Comparison of ENCODE assay signal across 23 cellular contexts in the genomic region with DNA sequence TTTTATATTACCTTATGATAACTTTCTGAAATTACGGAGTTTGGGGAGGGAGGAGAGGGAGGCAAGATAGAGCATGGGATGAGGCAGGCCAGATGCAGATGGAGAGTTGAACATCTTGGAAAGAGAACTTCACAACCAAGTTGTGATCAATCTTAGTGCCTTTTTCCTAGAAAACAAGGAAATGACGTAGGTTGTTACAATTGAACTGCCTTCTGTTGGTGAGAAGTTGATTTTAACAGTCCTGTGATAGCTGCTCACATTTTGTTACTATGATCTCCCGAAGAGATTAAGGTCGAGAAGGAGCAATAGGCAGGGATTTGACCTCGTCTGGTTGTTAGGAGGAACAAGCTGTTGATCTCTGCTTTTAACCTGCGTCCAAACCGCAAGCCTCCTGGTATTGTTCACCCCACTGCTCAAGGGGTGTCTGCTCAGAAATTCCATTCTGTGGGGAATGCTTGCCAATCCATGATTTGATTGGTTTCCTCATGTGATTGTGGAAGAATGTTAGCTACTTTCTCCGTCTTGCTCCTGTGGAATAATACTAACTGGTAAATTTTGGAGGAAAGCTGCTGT. TPM values are rescaled to one million over a fixed set of nuclear protein-coding genes. Genes with fewer than 3 reads are reported as not detected.
DNase-seq lines count a peak whose midpoint lies in the region; ATAC-seq, FAIRE-seq and TF ChIP-seq lines count a peak whose summit lies in the region.
"Had no signal": no experiment of that assay in that cellular context is flagged by ENCODE, and none has a peak within 500 bp of the region (broad histone marks: within the 10 kb centered on the region; RNA-seq: fewer than 3 reads in every experiment).

No MANE protein-coding gene starts in this region.

- FAIRE-seq in endothelial cell of umbilical vein (lab: Jason Lieb, UNC) = peak; percentile 35
- FAIRE-seq: A549, GM12891, GM19239 had no signal

- H4K20me1 ChIP-seq in endothelial cell of umbilical vein (replicated peaks; ENCODE audit: control insufficient read depth, extremely low read depth, insufficient read depth, low read length) = no peaks in the 10 kb centered on the region
- H4K20me1 ChIP-seq: BLaER1 treated with 17β-estradiol and CSF1 and Interleukin-3, amounts not matched to agents 10 nM and 100 nM had no signal

- H3K4me3 ChIP-seq in WERI-Rb-1 (ENCODE audit: low read depth, low read length) (no peak overlapping the region), endothelial cell of umbilical vein (replicated peaks in 1 of 3; ENCODE audit: insufficient read depth in 1 of 3, low read depth in 1 of 3, low read length in 3 of 3) (no peak overlapping the region), parathyroid adenoma (ENCODE audit: low read depth, low read length) (no peak overlapping the region), MG63 (no peak overlapping the region)
- H3K4me3 ChIP-seq: A549; BLaER1 treated with 17β-estradiol and CSF1 and Interleukin-3, amounts not matched to agents 10 nM and 100 nM; SJCRH30 had no signal

- intact Hi-C loops in endothelial cell of umbilical vein (cut with micrococcal nuclease) = no loop called here

- dilution Hi-C loops in endothelial cell of umbilical vein (cut with MboI; ENCODE audit: extremely low pct_ligation_motif_present, low sequenced_read_pairs) = no loop called here

- peaks cover 6% of the 10 kb centered on the region for H3K9me3 ChIP-seq in WERI-Rb-1 (ENCODE audit: severe bottlenecking)
- no peaks in the 10 kb centered on the region for H3K9me3 ChIP-seq in endothelial cell of umbilical vein (replicated peaks; ENCODE audit: control insufficient read depth, insufficient read depth, low read length)
- no peaks in the 10 kb centered on the region for H3K9me3 ChIP-seq in parathyroid adenoma (ENCODE audit: control insufficient read depth, low read length)
- no peaks in the 10 kb centered on the region for H3K9me3 ChIP-seq in MG63
- H3K9me3 ChIP-seq: A549, SJCRH30 had no signal

- H3K36me3 ChIP-seq in WERI-Rb-1 = peaks cover 8% of the 10 kb centered on the region
- H3K36me3 ChIP-seq in endothelial cell of umbilical vein (ENCODE audit: control insufficient read depth in 2 of 2, extremely low read depth in 1 of 2, insufficient read depth in 2 of 2, low read length in 2 of 2) = no peaks in the 10 kb centered on the region
- no peaks in the 10 kb centered on the region for H3K36me3 ChIP-seq in parathyroid adenoma (ENCODE audit: control insufficient read depth, insufficient read depth, low read length)
- H3K36me3 ChIP-seq in MG63 = no peaks in the 10 kb centered on the region
- H3K36me3 ChIP-seq: BLaER1 treated with 17β-estradiol and CSF1 and Interleukin-3, amounts not matched to agents 10 nM and 100 nM; SJCRH30 had no signal

- TF ChIP-seq POLR2A in endothelial cell of umbilical vein (IDR thresholded peaks at IDR 0.05; ENCODE audit: low read depth, low read length) = no peak

- H2AFZ ChIP-seq in endothelial cell of umbilical vein (ENCODE audit: low read depth, low read length) (no peak overlapping the region), parathyroid adenoma (peak overlapping the region; percentile 6)

- POLR2A ChIA-PET in endothelial cell of umbilical vein (lab: Charles Lee) = no interaction called here

- H3K79me2 ChIP-seq in endothelial cell of umbilical vein (ENCODE audit: control insufficient read depth, insufficient read depth, low read length) (no peaks in the 10 kb centered on the region), parathyroid adenoma (no peaks in the 10 kb centered on the region)

- CTCF ChIA-PET in endothelial cell of umbilical vein (lab: Charles Lee) = interaction anchor here (1.2 kb wide), 1 partner anchor 144 kb away, joined by 3 read pairs; no protein-coding TSS in a partner anchor

- BruUV-seq in endothelial cell of umbilical vein (replicated peaks; lab: Mats Ljungman, UMichigan) = no TSS peak

- H3K27ac ChIP-seq in WERI-Rb-1 (peak overlapping the region; percentile 41), endothelial cell of umbilical vein (ENCODE audit: insufficient read depth, low read depth, low read length) (no peak overlapping the region), parathyroid adenoma (no peak overlapping the region)
- H3K27ac ChIP-seq: BLaER1 treated with 17β-estradiol and CSF1 and Interleukin-3, amounts not matched to agents 10 nM and 100 nM; SJCRH30 had no signal

- TF ChIP-seq CTCF in WERI-Rb-1 (IDR thresholded peaks at IDR 0.05; ENCODE audit: low read depth, low read length) (no peak), endothelial cell of umbilical vein (IDR thresholded peaks at IDR 0.05; ENCODE audit: extremely low read depth in 1 of 2, insufficient read depth in 1 of 2, low read depth in 1 of 2, low read length in 2 of 2) (no peak), parathyroid adenoma (IDR thresholded peaks at IDR 0.05) (no peak)

- no peak overlapping the region for H3K4me2 ChIP-seq in endothelial cell of umbilical vein (ENCODE audit: insufficient read depth, low read length)
- H3K4me2 ChIP-seq in parathyroid adenoma (ENCODE audit: low read length) = no peak overlapping the region
- H3K4me2 ChIP-seq: A549; BLaER1 treated with 17β-estradiol and CSF1 and Interleukin-3, amounts not matched to agents 10 nM and 100 nM had no signal

- no peak overlapping the region for H3K9ac ChIP-seq in endothelial cell of umbilical vein (replicated peaks; ENCODE audit: extremely low read depth, insufficient read depth, low read length)
- H3K9ac ChIP-seq in parathyroid adenoma = no peak overlapping the region
- H3K9ac ChIP-seq: BLaER1 treated with 17β-estradiol and CSF1 and Interleukin-3, amounts not matched to agents 10 nM and 100 nM had no signal

- ATAC-seq in GM21447 (IDR thresholded peaks at IDR 0.05; ENCODE audit: unreplicated experiment) = no peak
- ATAC-seq: A549; CD8-positive, alpha-beta T cell had no signal

- no peaks in the 10 kb centered on the region for H3K9me1 ChIP-seq in endothelial cell of umbilical vein (replicated peaks; ENCODE audit: control insufficient read depth, extremely low read depth, insufficient read depth, low read length)

- H3K4me1 ChIP-seq in endothelial cell of umbilical vein (ENCODE audit: control insufficient read depth, extremely low read depth, insufficient read depth, low read length) (peaks cover 12% of the 10 kb centered on the region), parathyroid adenoma (no peaks in the 10 kb centered on the region)

- peak; percentile 22 for DNase-seq in EH (ENCODE audit: low read depth)
- no peak for DNase-seq in WERI-Rb-1
- peak; percentile 71 for DNase-seq in endothelial cell of umbilical vein (ENCODE audit: low read depth, low spot score)
- no peak for DNase-seq in activated CD4-positive, alpha-beta T cell treated with anti-CD3 and anti-CD28 coated beads for 48 hours
- no peak for DNase-seq in MG63
- no peak for DNase-seq in ecto neural progenitor cell (ENCODE audit: low spot score)
- DNase-seq: Calu3; CD8-positive, alpha-beta T cell; GOT3; KG1; NCI-H1417; NCI-H187; NCI-H2227 treated with DMSO at 0.1 percent for 48 hours; NCI-H524; NCI-H82; RPMI8226; SJCRH30 had no signal

- H3K27me3 ChIP-seq in WERI-Rb-1 (ENCODE audit: insufficient read depth, low read depth, severe bottlenecking) (no peaks in the 10 kb centered on the region), endothelial cell of umbilical vein (ENCODE audit: control insufficient read depth in 2 of 2, insufficient read depth in 2 of 2, low read length in 2 of 2) (no peaks in the 10 kb centered on the region), parathyroid adenoma (ENCODE audit: control insufficient read depth, insufficient read depth, low read length) (no peaks in the 10 kb centered on the region), MG63 (no peaks in the 10 kb centered on the region)
- H3K27me3 ChIP-seq: BLaER1 treated with 17β-estradiol and CSF1 and Interleukin-3, amounts not matched to agents 10 nM and 100 nM; SJCRH30 had no signal

TF ChIP-seq in endothelial cell of umbilical vein, 7 proteins besides CTCF, POLR2A, EP300 and RAD21:
- TF ChIP-seq GATA2 (IDR thresholded peaks at IDR 0.05; ENCODE audit: insufficient read depth, insufficient read length, low read depth, low read length) (no peak), POLR2AphosphoS5 (IDR thresholded peaks at IDR 0.05; ENCODE audit: insufficient read depth, low read depth, low read length) (no peak), FOS (IDR thresholded peaks at IDR 0.05; ENCODE audit: borderline replicate concordance, insufficient read depth, low read length) (no peak), MYC (IDR thresholded peaks at IDR 0.05; ENCODE audit: low read depth, low read length) (no peak), EZH2 (IDR thresholded peaks at IDR 0.05; ENCODE audit: borderline replicate concordance, low read depth, low read length, severe bottlenecking) (no peak), JUN (IDR thresholded peaks at IDR 0.05; ENCODE audit: borderline replicate concordance, insufficient read depth, insufficient read length, low read depth) (no peak)
- TF ChIP-seq, protein P1, sequence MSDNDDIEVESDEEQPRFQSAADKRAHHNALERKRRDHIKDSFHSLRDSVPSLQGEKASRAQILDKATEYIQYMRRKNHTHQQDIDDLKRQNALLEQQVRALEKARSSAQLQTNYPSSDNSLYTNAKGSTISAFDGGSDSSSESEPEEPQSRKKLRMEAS (IDR thresholded peaks at IDR 0.05; ENCODE audit: insufficient read depth, insufficient read length) = no peak

RNA-seq across cellular contexts. Expression of a gene that starts 35.1 kb away (rescaled TPM):
- 13.5 and 18.5 TPM in 2 replicates for total RNA-seq in endothelial cell of umbilical vein
- 9.6 TPM in 2 replicates for polyA plus RNA-seq in endothelial cell of umbilical vein
- polyA plus RNA-seq in endothelial cell of umbilical vein (2011; cell fraction: cytosol; rRNA removed) = 8.0 and 8.8 TPM in 2 replicates
- polyA plus RNA-seq in endothelial cell of umbilical vein (2011; cell fraction: nucleus; rRNA removed) = 33.4 and 38.1 TPM in 2 replicates
- 10.7 and 12.1 TPM in 2 replicates for polyA plus RNA-seq in endothelial cell of umbilical vein (2012)
- polyA minus RNA-seq in endothelial cell of umbilical vein = 35.6 and 59.8 TPM in 2 replicates
- polyA minus RNA-seq in endothelial cell of umbilical vein (2011; cell fraction: cytosol; rRNA and poly(A)+ RNA removed) = 0.72 TPM
- polyA minus RNA-seq in endothelial cell of umbilical vein (2011; cell fraction: nucleus; rRNA and poly(A)+ RNA removed) = 69.9 and 85.0 TPM in 2 replicates
- 2.9 and 4.9 TPM in 2 replicates for total RNA-seq in MG63 (2014; rRNA removed; shearing (Covaris generic); ENCODE audit: low replicate concordance)

Comparison
In these comparisons a context has a peak if more than half of its experiments do, and no peak if none do; other contexts are left out.
1. DNase-seq: peak in EH (single experiment) and endothelial cell of umbilical vein (single experiment); none in WERI-Rb-1 (single experiment), activated CD4-positive, alpha-beta T cell treated with anti-CD3 and anti-CD28 coated beads for 48 hours (single experiment), MG63 (single experiment) and ecto neural progenitor cell (single experiment).